1 cellular context compared by ENCODE assay signal in the genomic region with DNA sequence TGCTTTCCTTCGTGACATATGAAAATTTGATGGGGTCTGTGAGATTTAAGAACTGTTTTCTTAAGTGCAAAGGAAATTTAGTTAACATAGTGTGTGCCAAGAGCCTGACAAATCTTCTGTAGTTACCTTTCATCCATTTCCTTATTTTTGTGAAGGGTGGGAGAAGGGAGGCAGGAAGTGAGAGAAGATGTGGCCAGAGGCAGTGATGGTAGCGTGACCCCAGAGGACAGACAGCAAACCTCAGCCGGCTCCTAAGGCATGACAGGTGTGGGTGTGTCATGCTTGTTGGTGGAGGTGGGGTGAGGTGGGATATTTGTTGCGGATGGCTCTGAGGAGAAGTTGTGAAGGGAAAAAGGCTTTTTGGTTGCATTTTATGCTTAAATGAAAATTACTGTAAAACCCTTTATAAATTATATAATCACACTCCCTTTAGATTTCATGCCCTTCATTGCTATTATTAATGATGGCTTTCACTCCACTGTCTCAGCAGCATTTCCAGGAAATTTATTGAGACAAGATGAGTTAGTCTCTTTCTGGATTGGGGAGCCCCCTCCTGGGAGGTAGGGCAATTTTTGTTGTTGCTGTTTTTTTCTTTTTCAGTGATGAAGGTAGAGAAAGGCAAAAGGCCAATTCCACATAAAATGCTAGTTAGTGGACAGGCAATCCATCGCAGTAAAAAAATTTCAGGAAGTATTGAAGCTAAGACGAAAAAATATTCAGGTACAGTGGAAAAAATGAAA.
A peak's percentile ranks its signal among the peaks of the same experiment; 100 is the strongest.
TF ChIP-seq lines count a peak whose summit lies in the region.

No MANE protein-coding gene starts in this region.

TF ChIP-seq in SK-N-SH, 30 proteins besides CTCF, POLR2A, EP300 and RAD21 (continued from another document):
- TF ChIP-seq, protein P1, sequence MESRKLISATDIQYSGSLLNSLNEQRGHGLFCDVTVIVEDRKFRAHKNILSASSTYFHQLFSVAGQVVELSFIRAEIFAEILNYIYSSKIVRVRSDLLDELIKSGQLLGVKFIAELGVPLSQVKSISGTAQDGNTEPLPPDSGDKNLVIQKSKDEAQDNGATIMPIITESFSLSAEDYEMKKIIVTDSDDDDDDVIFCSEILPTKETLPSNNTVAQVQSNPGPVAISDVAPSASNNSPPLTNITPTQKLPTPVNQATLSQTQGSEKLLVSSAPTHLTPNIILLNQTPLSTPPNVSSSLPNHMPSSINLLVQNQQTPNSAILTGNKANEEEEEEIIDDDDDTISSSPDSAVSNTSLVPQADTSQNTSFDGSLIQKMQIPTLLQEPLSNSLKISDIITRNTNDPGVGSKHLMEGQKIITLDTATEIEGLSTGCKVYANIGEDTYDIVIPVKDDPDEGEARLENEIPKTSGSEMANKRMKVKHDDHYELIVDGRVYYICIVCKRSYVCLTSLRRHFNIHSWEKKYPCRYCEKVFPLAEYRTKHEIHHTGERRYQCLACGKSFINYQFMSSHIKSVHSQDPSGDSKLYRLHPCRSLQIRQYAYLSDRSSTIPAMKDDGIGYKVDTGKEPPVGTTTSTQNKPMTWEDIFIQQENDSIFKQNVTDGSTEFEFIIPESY (IDR thresholded peaks at IDR 0.05; ENCODE audit: borderline replicate concordance, low read depth) = no peak
- TF ChIP-seq, protein P2, sequence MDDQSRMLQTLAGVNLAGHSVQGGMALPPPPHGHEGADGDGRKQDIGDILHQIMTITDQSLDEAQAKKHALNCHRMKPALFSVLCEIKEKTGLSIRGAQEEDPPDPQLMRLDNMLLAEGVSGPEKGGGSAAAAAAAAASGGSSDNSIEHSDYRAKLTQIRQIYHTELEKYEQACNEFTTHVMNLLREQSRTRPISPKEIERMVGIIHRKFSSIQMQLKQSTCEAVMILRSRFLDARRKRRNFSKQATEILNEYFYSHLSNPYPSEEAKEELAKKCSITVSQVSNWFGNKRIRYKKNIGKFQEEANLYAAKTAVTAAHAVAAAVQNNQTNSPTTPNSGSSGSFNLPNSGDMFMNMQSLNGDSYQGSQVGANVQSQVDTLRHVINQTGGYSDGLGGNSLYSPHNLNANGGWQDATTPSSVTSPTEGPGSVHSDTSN (IDR thresholded peaks at IDR 0.05) = peak; percentile 49
- TF ChIP-seq EZH2phosphoT487 (IDR thresholded peaks at IDR 0.05; ENCODE audit: borderline replicate concordance, low read depth) = no peak
- no peak for TF ChIP-seq NRF1 (IDR thresholded peaks at IDR 0.05; ENCODE audit: low read depth, low read length)
- TF ChIP-seq FOSL2 (IDR thresholded peaks at IDR 0.05; ENCODE audit: borderline replicate concordance, low read depth) = no peak
